Comparison of ENCODE assay signal across 21 cellular contexts in genomic region chr2:235446082-235446481, GRCh38. TPM values are rescaled to one million over a fixed set of nuclear protein-coding genes. Genes with fewer than 3 reads are reported as not detected.
DNase-seq lines count a peak whose midpoint lies in the region; ATAC-seq, FAIRE-seq and TF ChIP-seq lines count a peak whose summit lies in the region.
"Had no signal": no experiment of that assay in that cellular context is flagged by ENCODE, and none has a peak within 500 bp of the region (broad histone marks: within the 10 kb centered on the region; RNA-seq: fewer than 3 reads in every experiment).

No MANE protein-coding gene starts in this region.

- no peaks in the 10 kb centered on the region for H3K9me3 ChIP-seq in H1 (ENCODE audit: insufficient read depth in 2 of 2, low read depth in 1 of 2, low read length in 1 of 2)
- H3K9me3 ChIP-seq in osteoblast (ENCODE audit: low read depth, low read length) = no peaks in the 10 kb centered on the region
- H3K9me3 ChIP-seq: HAP-1 had no signal

- H2BK120ac ChIP-seq in H1 (replicated peaks; ENCODE audit: low read depth, low read length) = no peak overlapping the region

- H3K14ac ChIP-seq in H1 (ENCODE audit: insufficient read length) = no peak overlapping the region

- no peak overlapping the region for H2AK5ac ChIP-seq in H1 (ENCODE audit: low read depth, low read length)

- 0 out of 2 replicates have a peak overlapping the region, but pooled peaks have one; percentile 32 for H2BK20ac ChIP-seq in H1 (ENCODE audit: low read length)

- H3K23ac ChIP-seq in H1 (ENCODE audit: insufficient read length) = no peak overlapping the region

- no peak overlapping the region for H3K27ac ChIP-seq in H1 (ENCODE audit: low read depth, low read length)
- no peak overlapping the region for H3K27ac ChIP-seq in osteoblast (ENCODE audit: low read depth, low read length)
- H3K27ac ChIP-seq: HL-60 had no signal

- FAIRE-seq in D721Med (lab: Jason Lieb, UNC) = peak; percentile 46
- FAIRE-seq in H1 (lab: Jason Lieb, UNC) = no peak
- FAIRE-seq: GM12878, GM19239, K562 had no signal

- no peak overlapping the region for H2BK12ac ChIP-seq in H1 (ENCODE audit: low read depth, low read length)

- H3K56ac ChIP-seq in H1 (replicated peaks; ENCODE audit: insufficient read length, low read depth, low read length) = no peak overlapping the region

- no peaks in the 10 kb centered on the region for H3K4me1 Mint-ChIP-seq in stimulated activated naive CD8-positive, alpha-beta T cell treated with anti-CD3 and anti-CD28 coated beads, Interleukin-15, amount 100 ng/mL, for 72 hours
- H3K4me1 Mint-ChIP-seq: CD4-positive, CD25-positive, alpha-beta regulatory T cell had no signal

- H3K4me3 ChIP-seq in H1 (ENCODE audit: extremely low read depth in 1 of 4, insufficient read depth in 2 of 4, low read depth in 3 of 4, low read length in 4 of 4) = no peak overlapping the region
- H3K4me3 ChIP-seq in osteoblast (ENCODE audit: insufficient read depth, low read length) = no peak overlapping the region
- H3K4me3 ChIP-seq: GM12878, HAP-1, K562 had no signal

- POLR2A ChIA-PET in H1 (lab: Charles Lee; ENCODE audit: partially characterized antibody) = no interaction called here

- peaks cover 10% of the 10 kb centered on the region for H3K27me3 Mint-ChIP-seq in stimulated activated naive CD8-positive, alpha-beta T cell treated with anti-CD3 and anti-CD28 coated beads, Interleukin-15, amount 100 ng/mL, for 72 hours
- H3K27me3 Mint-ChIP-seq: CD4-positive, CD25-positive, alpha-beta regulatory T cell had no signal

- no peak overlapping the region for H4K5ac ChIP-seq in H1 (ENCODE audit: insufficient read length, low read depth, low read length)

- H3K4me2 ChIP-seq in H1 (ENCODE audit: insufficient read depth in 1 of 2, low read depth in 2 of 2, low read length in 2 of 2) (no peak overlapping the region), osteoblast (ENCODE audit: insufficient read depth, low read length) (no peak overlapping the region)

- H3K18ac ChIP-seq in H1 (ENCODE audit: extremely low read depth, low read length) = no peak overlapping the region

- no peak for TF ChIP-seq EP300 in H1 (IDR thresholded peaks at IDR 0.05; ENCODE audit: borderline replicate concordance in 1 of 2, low read depth in 2 of 2, low read length in 2 of 2)

- no peaks in the 10 kb centered on the region for H4K20me1 ChIP-seq in H1 (replicated peaks in 1 of 2; ENCODE audit: control insufficient read depth in 1 of 2, insufficient read depth in 2 of 2, low read length in 2 of 2)
- no peaks in the 10 kb centered on the region for H4K20me1 ChIP-seq in osteoblast (ENCODE audit: insufficient read depth, low read length)

- no peak overlapping the region for H4K8ac ChIP-seq in H1 (ENCODE audit: extremely low read depth, insufficient read depth, low read length)

- TF ChIP-seq POLR2A in H1 (IDR thresholded peaks at IDR 0.05; ENCODE audit: control extremely low read depth in 1 of 2, low read depth in 2 of 2, low read length in 2 of 2) = no peak

- H3K4me3 Mint-ChIP-seq in stimulated activated naive CD8-positive, alpha-beta T cell treated with anti-CD3 and anti-CD28 coated beads, Interleukin-15, amount 100 ng/mL, for 72 hours = no peak overlapping the region
- H3K4me3 Mint-ChIP-seq: CD4-positive, CD25-positive, alpha-beta regulatory T cell; CD8-positive, alpha-beta memory T cell had no signal

- no peak overlapping the region for H3K9ac ChIP-seq in H1 (replicated peaks in 1 of 4; ENCODE audit: extremely low read depth in 1 of 4, low read depth in 3 of 4, low read length in 3 of 4)

- H3K36me3 ChIP-seq in H1 (ENCODE audit: control insufficient read depth in 2 of 4, insufficient read depth in 4 of 4, low read length in 3 of 4) (no peaks in the 10 kb centered on the region), osteoblast (ENCODE audit: insufficient read depth, low read length) (no peaks in the 10 kb centered on the region)
- H3K36me3 ChIP-seq: HAP-1 had no signal

- H3K4me1 ChIP-seq in H1 (replicated peaks in 1 of 4; ENCODE audit: control insufficient read depth in 3 of 4, insufficient read depth in 4 of 4, low read length in 3 of 4) (0 out of 7 replicates have a peak, but pooled peaks cover 0 to 2% (median 0%) of the 10 kb centered on the region in 4 experiments), osteoblast (ENCODE audit: insufficient read depth, low read length) (peaks cover 2% of the 10 kb centered on the region)
- H3K4me1 ChIP-seq: HAP-1 had no signal

- DNase-seq in NCI-H2171 treated with DMSO at 0.1 percent for 48 hours (lab: John Stamatoyannopoulos, UW) (peak; percentile 29), NCI-H2171 (lab: John Stamatoyannopoulos, UW) (no peak), D721Med (ENCODE audit: insufficient read length, low spot score) (no peak), H1 (ENCODE audit: low read depth in 1 of 2, low spot score in 2 of 2) (no peak), osteoblast (ENCODE audit: insufficient read length, low spot score, missing footprints) (peak; percentile 22)
- no peak for DNase-seq in stimulated activated naive CD8-positive, alpha-beta T cell treated with anti-CD3 and anti-CD28 coated beads, Interleukin-15, amount 100 ng/mL, for 72 hours
- DNase-seq: 8988T; C1 segment of cervical spinal cord; CD4-positive, CD25-positive, alpha-beta regulatory T cell; CD8-positive, alpha-beta memory T cell; COR-L47; DND-41; EL; IMR-90 had no signal

- WGBS in H1 (ENCODE audit: extremely low coverage in 1 of 2, insufficient coverage in 1 of 2, insufficient read length in 1 of 2, insufficient replicate concordance in 2 of 2, low coverage in 1 of 2, low lambda C conversion rate in 2 of 2, missing lambda C conversion rate in 1 of 2), 2 experiments = 92% methylated on average over 5 of the region's 5 CpGs; no CpG with 5 or more reads in 1 of the 2 experiments

- no peak overlapping the region for H3K4ac ChIP-seq in H1 (replicated peaks; ENCODE audit: insufficient read length, low read depth, low read length)

- H2BK15ac ChIP-seq in H1 (ENCODE audit: low read length) = no peak overlapping the region

- H3K23me2 ChIP-seq in H1 (ENCODE audit: low read depth, low read length) = no peaks in the 10 kb centered on the region

- H4K91ac ChIP-seq in H1 (replicated peaks; ENCODE audit: insufficient read length, low read length) = no peak overlapping the region

- no peak overlapping the region for H3K27ac Mint-ChIP-seq in stimulated activated naive CD8-positive, alpha-beta T cell treated with anti-CD3 and anti-CD28 coated beads, Interleukin-15, amount 100 ng/mL, for 72 hours
- H3K27ac Mint-ChIP-seq: CD4-positive, CD25-positive, alpha-beta regulatory T cell; CD8-positive, alpha-beta memory T cell had no signal

- CTCF ChIA-PET in H1 (lab: Charles Lee; ENCODE audit: partially characterized antibody) = no interaction called here

- no peak overlapping the region for H2BK5ac ChIP-seq in H1 (ENCODE audit: low read depth, low read length)

- TF ChIP-seq CTCF in D721Med (IDR thresholded peaks at IDR 0.05; ENCODE audit: insufficient read depth, missing control alignments) (no peak), H1 (IDR thresholded peaks at IDR 0.05; ENCODE audit: control extremely low read depth in 1 of 3, insufficient read depth in 1 of 3, low read depth in 1 of 3, low read length in 3 of 3) (no peak), osteoblast (IDR thresholded peaks at IDR 0.05; ENCODE audit: extremely low read depth, low read depth, low read length) (no peak)

- H3K27me3 ChIP-seq in H1 (replicated peaks in 1 of 4; ENCODE audit: control insufficient read depth in 3 of 4, extremely low read depth in 1 of 4, insufficient read depth in 3 of 4, low read length in 3 of 4) (no peaks in the 10 kb centered on the region), osteoblast (ENCODE audit: insufficient read depth, low read length) (no peaks in the 10 kb centered on the region)

- TF ChIP-seq RAD21 in H1 (IDR thresholded peaks at IDR 0.05 in 1 of 2, conservative IDR thresholded peaks at IDR 0.05 in 1 of 2; ENCODE audit: low read depth in 2 of 2, low read length in 2 of 2) = no peak

- H3K79me2 ChIP-seq in H1 (ENCODE audit: control insufficient read depth in 1 of 2, insufficient read depth in 2 of 2, low read length in 2 of 2) (no peaks in the 10 kb centered on the region), osteoblast (ENCODE audit: insufficient read depth, low read length) (no peaks in the 10 kb centered on the region)

- ATAC-seq in HG02610 (IDR thresholded peaks at IDR 0.05; ENCODE audit: unreplicated experiment) (no peak), HG02759 (IDR thresholded peaks at IDR 0.05; ENCODE audit: unreplicated experiment) (no peak)
- ATAC-seq in stimulated activated naive CD8-positive, alpha-beta T cell treated with anti-CD3 and anti-CD28 coated beads, Interleukin-15, amount 100 ng/mL, for 72 hours = no peak
- ATAC-seq: GM12878, K562 had no signal

- peaks cover 0 to 8% of the 10 kb centered on the region in 2 donors for H3K9me3 Mint-ChIP-seq in stimulated activated naive CD8-positive, alpha-beta T cell treated with anti-CD3 and anti-CD28 coated beads, Interleukin-15, amount 100 ng/mL, for 72 hours

- H3K79me1 ChIP-seq in H1 (ENCODE audit: low read depth, low read length) = no peaks in the 10 kb centered on the region

- H2AFZ ChIP-seq in H1 (ENCODE audit: low read length) = no peak overlapping the region
- H2AFZ ChIP-seq in osteoblast (ENCODE audit: low read length) = no peak overlapping the region

TF ChIP-seq in H1, 55 proteins besides CTCF, POLR2A, EP300 and RAD21 (continues in another document):
- no peak for TF ChIP-seq POU5F1 (IDR thresholded peaks at IDR 0.05; ENCODE audit: low read depth, low read length)
- TF ChIP-seq JUND (IDR thresholded peaks at IDR 0.05; ENCODE audit: low read length) = no peak
- TF ChIP-seq CTBP2 (IDR thresholded peaks at IDR 0.05; ENCODE audit: borderline replicate concordance, insufficient read depth, insufficient read length, low read length) = no peak
- no peak for TF ChIP-seq GABPA (IDR thresholded peaks at IDR 0.05; ENCODE audit: borderline replicate concordance, insufficient read depth, low read length)
- TF ChIP-seq, protein P1, sequence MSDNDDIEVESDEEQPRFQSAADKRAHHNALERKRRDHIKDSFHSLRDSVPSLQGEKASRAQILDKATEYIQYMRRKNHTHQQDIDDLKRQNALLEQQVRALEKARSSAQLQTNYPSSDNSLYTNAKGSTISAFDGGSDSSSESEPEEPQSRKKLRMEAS (IDR thresholded peaks at IDR 0.05) = no peak
- no peak for TF ChIP-seq HDAC2 (IDR thresholded peaks at IDR 0.05; ENCODE audit: borderline replicate concordance in 1 of 2, low read depth in 2 of 2, low read length in 2 of 2)
- TF ChIP-seq HDAC6 (IDR thresholded peaks at IDR 0.05; ENCODE audit: low read depth, low read length) = no peak

RNA-seq across cellular contexts. Expression of gene AGAP1, which starts 47.8 kb away (rescaled TPM):
- total RNA-seq in H1 (2021; fragmentation: NEBNext Ultra II Directional; extraction: Animal tissue kit (Norgen Biotek cat#: 25700)) = 39.4 and 40.5 TPM in 2 replicates
- 18.1 and 19.4 TPM in 2 replicates for polyA plus RNA-seq in H1 (2011; rRNA removed)
- 16.7 TPM for polyA plus RNA-seq in H1 (2011; cell fraction: cytosol; rRNA removed)
- 35.0 TPM for polyA plus RNA-seq in H1 (2011; cell fraction: nucleus; rRNA removed)
- polyA plus RNA-seq in H1 (2012, experiment 1 of 2) = 14.0 to 20.9 TPM (median 18.1 TPM) in 4 replicates
- polyA plus RNA-seq in H1 (2012, experiment 2 of 2) = 7.8 TPM
- polyA plus RNA-seq in H1 (2013, experiment 1 of 2) = 15.0 TPM
- polyA plus RNA-seq in H1 (2013, experiment 2 of 2) = 14.7 TPM
- 84.6 and 95.9 TPM in 2 replicates for polyA minus RNA-seq in H1 (2011; rRNA and poly(A)+ RNA removed)
- polyA minus RNA-seq in H1 (2011; cell fraction: cytosol; rRNA and poly(A)+ RNA removed) = 24.8 TPM
- 90.8 TPM for polyA minus RNA-seq in H1 (2011; cell fraction: nucleus; rRNA and poly(A)+ RNA removed)
- 18.5 and 19.7 TPM in 2 replicates for total RNA-seq in osteoblast
- polyA plus RNA-seq: CD4-positive, CD25-positive, alpha-beta regulatory T cell had no signal

Comparison
In these comparisons a context has a peak if more than half of its experiments do, and no peak if none do; other contexts are left out.
1. DNase-seq: peak in NCI-H2171 treated with DMSO at 0.1 percent for 48 hours (single experiment) and osteoblast (single experiment); none in NCI-H2171 (single experiment), D721Med (single experiment), H1 (0 of 2) and stimulated activated naive CD8-positive, alpha-beta T cell treated with anti-CD3 and anti-CD28 coated beads, Interleukin-15, amount 100 ng/mL, for 72 hours (0 of 2).